ENCODE assay signal across 10 cellular contexts in genomic region chr12:45051490-45052105, GRCh38. TPM values are rescaled to one million over a fixed set of nuclear protein-coding genes. Genes with fewer than 3 reads are reported as not detected.
DNase-seq lines count a peak whose midpoint lies in the region; ATAC-seq and TF ChIP-seq lines count a peak whose summit lies in the region.
"Had no signal": no experiment of that assay in that cellular context is flagged by ENCODE, and none has a peak within 500 bp of the region (broad histone marks: within the 10 kb centered on the region; RNA-seq: fewer than 3 reads in every experiment).

No MANE protein-coding gene starts in this region.

- H3K4me3 ChIP-seq in NT2/D1 (ENCODE audit: insufficient read length, low read depth) (peak overlapping the region; percentile 70), fibroblast of lung (replicated peaks in 1 of 4; ENCODE audit: control extremely low read depth in 1 of 4, insufficient read depth in 1 of 4, low read depth in 3 of 4, low read length in 4 of 4) (peak overlapping the region in 2 of 4 experiments; percentile 2 to 35), psoas muscle (peak overlapping the region; percentile 64)

- H2AFZ ChIP-seq in fibroblast of lung (ENCODE audit: low read length) = no peak overlapping the region

- H3K27ac ChIP-seq in fibroblast of lung (ENCODE audit: insufficient read depth, low read length) (no peak overlapping the region), psoas muscle (no peak overlapping the region)

- H4K20me1 ChIP-seq in fibroblast of lung (ENCODE audit: control insufficient read depth, extremely low read depth, insufficient read depth, low read length) = no peaks in the 10 kb centered on the region

- H3K27me3 Mint-ChIP-seq in activated CD8-positive, alpha-beta T cell treated with anti-CD3 and anti-CD28 coated beads for 36 hours = peaks cover 45% of the 10 kb centered on the region

- H3K4me1 Mint-ChIP-seq in activated CD8-positive, alpha-beta T cell treated with anti-CD3 and anti-CD28 coated beads for 36 hours (ENCODE audit: low read depth) = peaks cover 3% of the 10 kb centered on the region
- H3K4me1 Mint-ChIP-seq: T-helper 17 cell had no signal

- H3K27me3 ChIP-seq in NT2/D1 (ENCODE audit: insufficient read depth, insufficient read length) (peaks cover 61% of the 10 kb centered on the region), fibroblast of lung (ENCODE audit: control insufficient read depth, insufficient read depth, low read length) (peaks cover 11% of the 10 kb centered on the region), psoas muscle (ENCODE audit: insufficient read depth in 3 of 3, low read length in 2 of 3) (peaks cover 4 to 32% (median 8%) of the 10 kb centered on the region in 3 donors)

- H3K36me3 ChIP-seq in NT2/D1 (ENCODE audit: insufficient read depth, insufficient read length, low read length) (no peaks in the 10 kb centered on the region), fibroblast of lung (ENCODE audit: control insufficient read depth, insufficient read depth, low read length) (no peaks in the 10 kb centered on the region), psoas muscle (ENCODE audit: insufficient read depth in 1 of 2, low read depth in 1 of 2) (no peaks in the 10 kb centered on the region)

- no peaks in the 10 kb centered on the region for H3K36me3 Mint-ChIP-seq in activated CD8-positive, alpha-beta T cell treated with anti-CD3 and anti-CD28 coated beads for 36 hours (ENCODE audit: low read depth)

- TF ChIP-seq CTCF in fibroblast of lung (conservative IDR thresholded peaks at IDR 0.05 in 1 of 2, IDR thresholded peaks at IDR 0.05 in 1 of 2; ENCODE audit: low read depth in 1 of 2, low read length in 2 of 2) (no peak), psoas muscle (IDR thresholded peaks at IDR 0.05) (no peak), GM13976 (IDR thresholded peaks at IDR 0.05; ENCODE audit: borderline replicate concordance, control extremely low read depth, extremely low read depth, insufficient read depth, missing control alignments) (no peak)
- no peak for TF ChIP-seq CTCF in activated CD8-positive, alpha-beta T cell treated with anti-CD3 and anti-CD28 coated beads for 36 hours (IDR thresholded peaks at IDR 0.05)

- H3K27ac Mint-ChIP-seq in activated CD8-positive, alpha-beta T cell treated with anti-CD3 and anti-CD28 coated beads for 36 hours = no peak overlapping the region
- H3K27ac Mint-ChIP-seq: T-helper 17 cell had no signal

- H3K9ac ChIP-seq in NT2/D1 (ENCODE audit: insufficient read length, low read depth) (peak overlapping the region; percentile 67), fibroblast of lung (ENCODE audit: insufficient read depth, low read length) (no peak overlapping the region)

- no peaks in the 10 kb centered on the region for H3K4me1 ChIP-seq in NT2/D1 (ENCODE audit: insufficient read depth, insufficient read length)
- H3K4me1 ChIP-seq in fibroblast of lung (ENCODE audit: control insufficient read depth, extremely low read depth, insufficient read depth, low read length) = no peaks in the 10 kb centered on the region
- H3K4me1 ChIP-seq in psoas muscle = no peaks in the 10 kb centered on the region

- in situ Hi-C loops in GM13976 (cut with MboI; ENCODE audit: low sequenced_read_pairs, unreplicated experiment) = no loop called here

- CTCF ChIA-PET in activated CD8-positive, alpha-beta T cell treated with anti-CD3 and anti-CD28 coated beads for 36 hours (lab: Charles Lee) = no interaction called here

- WGBS in psoas muscle, 3 donors = 5 to 9% (median 6%) methylated on average over 25 of the region's 25 CpGs

- no peak overlapping the region for H3K4me3 Mint-ChIP-seq in activated CD8-positive, alpha-beta T cell treated with anti-CD3 and anti-CD28 coated beads for 36 hours
- H3K4me3 Mint-ChIP-seq: T-helper 17 cell had no signal

- peak overlapping the region; percentile 54 for H3K4me2 ChIP-seq in fibroblast of lung (ENCODE audit: extremely low read depth, insufficient read depth, low read length)

- H3K9me3 Mint-ChIP-seq in activated CD8-positive, alpha-beta T cell treated with anti-CD3 and anti-CD28 coated beads for 36 hours = no peaks in the 10 kb centered on the region

- POLR2A ChIA-PET in activated CD8-positive, alpha-beta T cell treated with anti-CD3 and anti-CD28 coated beads for 36 hours (lab: Charles Lee) = no interaction called here

- H3K79me2 ChIP-seq in fibroblast of lung (ENCODE audit: control insufficient read depth, insufficient read depth, low read length) = no peaks in the 10 kb centered on the region

- ATAC-seq in psoas muscle (no peak), GM18519 (IDR thresholded peaks at IDR 0.05; ENCODE audit: low FRiP score, unreplicated experiment) (no peak)
- ATAC-seq in activated CD8-positive, alpha-beta T cell treated with anti-CD3 and anti-CD28 coated beads for 36 hours = no peak
- ATAC-seq: HCT116, T-helper 17 cell had no signal

- DNase-seq in EL = peak; percentile 2
- no peak for DNase-seq in NT2/D1 (ENCODE audit: low read depth, low spot score)
- peak; percentile 2 to 3 for DNase-seq in fibroblast of lung (ENCODE audit: low read depth in 2 of 2)
- DNase-seq in psoas muscle = no peak
- no peak for DNase-seq in GM13976 (ENCODE audit: low spot score)
- DNase-seq in activated CD8-positive, alpha-beta T cell treated with anti-CD3 and anti-CD28 coated beads for 36 hours = no peak
- DNase-seq in mesenteric fat pad (ENCODE audit: low spot score) = no peak
- DNase-seq: T-helper 17 cell had no signal

- H3K9me3 ChIP-seq in NT2/D1 (ENCODE audit: insufficient read depth, low read length) (no peaks in the 10 kb centered on the region), fibroblast of lung (ENCODE audit: control insufficient read depth, insufficient read depth, low read depth, low read length) (no peaks in the 10 kb centered on the region), psoas muscle (no peaks in the 10 kb centered on the region)

- intact Hi-C loops in psoas muscle (cut with DNase I) = no loop called here
- intact Hi-C loops in activated CD8-positive, alpha-beta T cell treated with anti-CD3 and anti-CD28 coated beads for 36 hours (cut with micrococcal nuclease) = no loop called here

RNA-seq across cellular contexts. Expression of gene DBX2, which starts 0.7 kb away (rescaled TPM):
- total RNA-seq in fibroblast of lung (not detected in 2 replicates), psoas muscle (under 1 TPM in 2 of 4 donors, not detected in 2; 0.08 to 0.20 TPM), mesenteric fat pad (0.32 TPM)
- polyA plus RNA-seq in fibroblast of lung (not detected in 2 replicates), psoas muscle (under 1 TPM in 2 of 3 donors, not detected in 1; 0.04 to 0.09 TPM)
- polyA plus RNA-seq in fibroblast of lung (2012) = not detected in 2 replicates
- not detected in 2 replicates for polyA minus RNA-seq in fibroblast of lung (ENCODE audit: low replicate concordance)
- not detected for total RNA-seq in activated CD8-positive, alpha-beta T cell treated with anti-CD3 and anti-CD28 coated beads for 36 hours
- total RNA-seq: T-helper 17 cell had no signal

Comparison
In these comparisons a context has a peak if more than half of its experiments do, and no peak if none do; other contexts are left out.
1. DNase-seq: peak in EL (single experiment) and fibroblast of lung (2 of 2); none in NT2/D1 (single experiment), psoas muscle (0 of 2), GM13976 (single experiment), activated CD8-positive, alpha-beta T cell treated with anti-CD3 and anti-CD28 coated beads for 36 hours (single experiment) and mesenteric fat pad (single experiment).